8 cellular contexts compared by ENCODE assay signal in the genomic region with DNA sequence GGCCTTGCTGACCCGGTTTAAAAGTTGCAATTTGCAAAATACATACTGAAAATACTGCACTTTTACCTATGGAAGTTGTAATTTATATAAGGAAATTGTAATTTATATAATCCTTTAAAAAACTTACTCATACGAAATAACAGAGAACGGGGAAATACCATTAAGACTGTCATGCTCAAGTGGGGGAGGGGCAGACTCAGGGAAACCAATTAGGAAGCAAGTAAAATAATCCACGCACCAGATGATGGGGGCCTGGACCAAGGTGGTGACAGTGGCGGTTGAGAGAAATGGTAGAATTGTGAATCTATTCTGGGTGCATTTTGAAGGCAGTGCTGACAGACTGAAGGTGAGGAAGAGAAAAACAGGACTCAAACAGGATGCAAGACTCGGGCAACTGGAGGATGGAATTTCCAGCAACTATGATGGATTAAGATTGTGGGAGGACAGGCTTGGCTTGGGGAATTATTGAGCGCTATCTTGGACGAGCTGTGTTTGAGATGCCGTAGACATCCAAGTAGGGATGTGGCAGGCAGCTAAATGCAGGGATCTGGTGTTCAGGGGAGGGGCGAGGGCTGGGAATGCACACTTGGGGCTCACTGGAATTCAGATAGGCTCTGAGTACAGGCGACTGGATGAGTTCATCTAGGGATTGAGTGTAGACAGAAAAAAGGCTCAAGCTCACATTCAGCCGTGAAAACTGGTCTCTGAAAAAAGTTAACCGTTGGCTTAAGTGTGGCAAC. TPM values are rescaled to one million over a fixed set of nuclear protein-coding genes. Genes with fewer than 3 reads are reported as not detected.
DNase-seq lines count a peak whose midpoint lies in the region; ATAC-seq and TF ChIP-seq lines count a peak whose summit lies in the region.

No MANE protein-coding gene starts in this region.

- H3K4me1 ChIP-seq in OCI-LY1 (ENCODE audit: insufficient read depth, low read length, severe bottlenecking) = peaks cover 16% of the 10 kb centered on the region

- peaks cover 28% of the 10 kb centered on the region for H3K4me1 Mint-ChIP-seq in mesothelial cell of epicardium

- H3K9me2 ChIP-seq in OCI-LY1 (ENCODE audit: low read depth, low read length) = no peaks in the 10 kb centered on the region

- no peaks in the 10 kb centered on the region for H3K27me3 Mint-ChIP-seq in mesothelial cell of epicardium (ENCODE audit: low read depth)

- no peaks in the 10 kb centered on the region for H3K36me3 Mint-ChIP-seq in mesothelial cell of epicardium

- H3K27ac Mint-ChIP-seq in mesothelial cell of epicardium = peak overlapping the region; percentile 96

- no peak for TF ChIP-seq CTCF in GM06990 (IDR thresholded peaks at IDR 0.05; ENCODE audit: insufficient read depth, low read length, poor library complexity, severe bottlenecking)
- TF ChIP-seq CTCF in OCI-LY1 (IDR thresholded peaks at IDR 0.05; ENCODE audit: low read length) = no peak
- no peak for TF ChIP-seq CTCF in dorsolateral prefrontal cortex (IDR thresholded peaks at IDR 0.05 in 54 of 56, conservative IDR thresholded peaks at IDR 0.05 in 2 of 56; ENCODE audit: low read depth in 1 of 56, partially characterized antibody in 56 of 56)
- no peak for TF ChIP-seq CTCF in mesothelial cell of epicardium (IDR thresholded peaks at IDR 0.05; ENCODE audit: unreplicated experiment)

- DNase-seq in GM06990 (ENCODE audit: extremely low read depth, insufficient read length) (no peak), dorsolateral prefrontal cortex (peak in 4 of 10 donors; percentile 19 to 56 (median 44)), mesothelial cell of epicardium (ENCODE audit: low spot score in 2 of 2, unreplicated experiment in 2 of 2) (peak; percentile 31 to 69), mesenteric fat pad (ENCODE audit: low spot score) (no peak)

- H3K4me3 ChIP-seq in GM06990 (replicated peaks; ENCODE audit: low read depth, low read length) = peak overlapping the region; percentile 90
- H3K4me3 ChIP-seq in OCI-LY1 (ENCODE audit: low read depth, low read length, poor library complexity, severe bottlenecking) = peak overlapping the region; percentile 75
- H3K4me3 ChIP-seq in dorsolateral prefrontal cortex = peak overlapping the region; percentile 63 to 99 (median 90)

- H3K36me3 ChIP-seq in GM06990 (ENCODE audit: control insufficient read depth, insufficient read depth, low read length) = no peaks in the 10 kb centered on the region
- H3K36me3 ChIP-seq in OCI-LY1 (ENCODE audit: insufficient read depth, low read length) = no peaks in the 10 kb centered on the region

- H4K20me1 ChIP-seq in OCI-LY1 (ENCODE audit: insufficient read depth, low read length) = no peaks in the 10 kb centered on the region

- H3K4me2 ChIP-seq in OCI-LY1 (ENCODE audit: low read length) = peak overlapping the region; percentile 86

- intact Hi-C loops in dorsolateral prefrontal cortex (cut with DNase I) = loop anchor here (5.0 to 10.0 kb wide), 4 partner anchors 57 to 268 kb away; a partner anchor contains a TSS

- ATAC-seq in HG02885 (IDR thresholded peaks at IDR 0.05; ENCODE audit: poor library complexity, unreplicated experiment) (no peak), GM21526 (IDR thresholded peaks at IDR 0.05; ENCODE audit: low FRiP score, unreplicated experiment) (no peak)
- no peak for ATAC-seq in activated CD4-positive, CD25-positive, alpha-beta regulatory T cell treated with anti-CD3 and anti-CD28 coated beads, Interleukin-2, amount 50 U/mL, for 24 hours

- H3K27me3 ChIP-seq in GM06990 (replicated peaks; ENCODE audit: control insufficient read depth, insufficient read depth, low read length) (no peaks in the 10 kb centered on the region), OCI-LY1 (ENCODE audit: insufficient read depth, low read length) (0 out of 2 replicates have a peak, but pooled peaks cover 6% of the 10 kb centered on the region), dorsolateral prefrontal cortex (no peaks in the 10 kb centered on the region)

- no peak overlapping the region for H3K27ac ChIP-seq in OCI-LY1 (ENCODE audit: low read depth, low read length, poor library complexity, severe bottlenecking)
- H3K27ac ChIP-seq in dorsolateral prefrontal cortex = peak overlapping the region in 56 of 59 donors; percentile 20 to 100 (median 96)

- H3K9me3 Mint-ChIP-seq in mesothelial cell of epicardium = peaks cover 4% of the 10 kb centered on the region

- H3K4me3 Mint-ChIP-seq in mesothelial cell of epicardium = peak overlapping the region; percentile 84

- H3K9me3 ChIP-seq in OCI-LY1 (ENCODE audit: low read length) = no peaks in the 10 kb centered on the region

- H3F3A ChIP-seq in OCI-LY1 (ENCODE audit: insufficient read depth, low read length) = no peaks in the 10 kb centered on the region

- no peak overlapping the region for H2AFZ ChIP-seq in OCI-LY1 (ENCODE audit: low read length)

- H3K9ac ChIP-seq in OCI-LY1 (ENCODE audit: low read length) = peak overlapping the region; percentile 73

- H3K79me2 ChIP-seq in OCI-LY1 (ENCODE audit: insufficient read depth, low read length) = no peaks in the 10 kb centered on the region

RNA-seq across cellular contexts. Expression of a gene that starts 1.0 kb away (rescaled TPM):
- total RNA-seq in dorsolateral prefrontal cortex = 1 to 10 TPM in 90 of 120 experiments, under 1 TPM in 27, not detected in 3; 0.36 to 4.6 (median 1.6) TPM
- total RNA-seq in mesothelial cell of epicardium = 0.86 to 1.6 TPM (median 1.3 TPM) in 3 replicates
- total RNA-seq in mesenteric fat pad = 0.55 TPM

RNA-seq across cellular contexts. Expression of a gene that starts 7.2 kb away (rescaled TPM):
- total RNA-seq in dorsolateral prefrontal cortex (10 to 100 TPM; 11.0 to 58.3 (median 20.8) TPM), mesothelial cell of epicardium (4.3 to 4.6 TPM (median 4.5 TPM) in 3 replicates), mesenteric fat pad (3.4 TPM)

Comparison
In these comparisons a context has a peak if more than half of its experiments do, and no peak if none do; other contexts are left out.
1. DNase-seq: peak in mesothelial cell of epicardium (2 of 2); none in GM06990 (single experiment) and mesenteric fat pad (single experiment).
2. Peak in every context shown above with its lines, with median percentiles within 50 percentile points of each other: H3K4me3 ChIP-seq.